ENCODE assay signal across 6 cellular contexts in the genomic region with DNA sequence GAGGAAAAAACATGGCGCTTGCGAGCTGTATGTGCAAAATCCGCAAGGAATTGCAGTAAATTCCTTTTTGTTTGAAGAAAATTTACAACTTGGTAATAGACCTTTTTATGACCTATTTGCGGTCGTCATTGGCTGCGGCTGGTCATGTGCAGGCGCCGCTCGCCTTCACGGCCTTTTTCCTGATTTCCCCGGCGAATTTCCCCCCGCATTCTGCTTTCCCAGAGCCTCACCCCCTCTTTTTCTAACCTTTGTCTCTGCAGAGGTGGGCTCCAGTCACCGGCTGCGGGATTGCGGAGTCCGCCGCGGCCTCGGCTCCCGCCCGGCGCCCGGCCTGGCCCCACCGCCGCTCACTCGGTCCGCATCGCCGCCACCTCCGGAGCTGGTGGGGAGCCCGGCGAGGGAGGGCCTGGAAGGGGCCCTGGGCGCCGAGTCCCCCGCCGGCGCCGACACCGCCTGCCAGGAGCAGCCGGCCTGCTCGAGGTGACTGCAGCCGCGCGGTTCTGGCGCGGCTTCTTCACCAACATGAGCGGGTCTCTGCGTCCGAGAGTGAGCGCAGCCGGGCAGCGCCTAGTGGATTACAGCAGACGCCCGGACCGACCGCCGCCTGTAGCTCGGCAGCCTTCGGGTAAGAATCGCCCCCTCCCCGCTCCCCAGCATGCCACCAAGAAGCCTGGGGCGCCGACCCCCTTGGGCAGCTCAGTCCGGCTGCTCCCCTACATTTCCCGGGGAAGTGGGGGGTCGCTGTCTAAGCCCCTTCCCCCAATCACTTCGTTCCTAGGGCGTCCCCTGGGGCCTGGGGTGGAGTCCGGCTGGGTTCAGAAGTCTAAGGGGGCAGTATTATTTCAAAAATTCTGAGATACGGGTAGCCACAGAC. TPM values are rescaled to one million over a fixed set of nuclear protein-coding genes. Genes with fewer than 3 reads are reported as not detected.
DNase-seq lines count a peak whose midpoint lies in the region; ATAC-seq and TF ChIP-seq lines count a peak whose summit lies in the region.

No MANE protein-coding gene starts in this region.

- H3K4me1 ChIP-seq in cardiac muscle cell (ENCODE audit: low read depth) (no peaks in the 10 kb centered on the region), right atrium auricular region (peaks cover 0 to 27% of the 10 kb centered on the region in 2 donors)

- peak; percentile 25 to 59 for DNase-seq in cardiac muscle cell (ENCODE audit: low read depth in 1 of 2, low spot score in 1 of 2)
- no peak for DNase-seq in Right ventricle myocardium inferior (ENCODE audit: missing footprints)
- DNase-seq in right atrium auricular region (ENCODE audit: low spot score) = no peak
- DNase-seq in ureter (ENCODE audit: low spot score) = peak; percentile 51
- DNase-seq in D341Med (ENCODE audit: low spot score) = no peak

- H3K27ac ChIP-seq in cardiac muscle cell (no peak overlapping the region), right atrium auricular region (peak overlapping the region; percentile 54 to 69)

- ATAC-seq in Right ventricle myocardium inferior (no peak), HG03025 (IDR thresholded peaks at IDR 0.05; ENCODE audit: low FRiP score, unreplicated experiment) (no peak)

- H3K9me3 ChIP-seq in cardiac muscle cell (ENCODE audit: low read depth) (no peaks in the 10 kb centered on the region), right atrium auricular region (no peaks in the 10 kb centered on the region)

- H3K36me3 ChIP-seq in cardiac muscle cell = no peaks in the 10 kb centered on the region
- H3K36me3 ChIP-seq in right atrium auricular region = no peaks in the 10 kb centered on the region

- intact Hi-C loops in Right ventricle myocardium inferior (cut with DNase I) = no loop called here

- H3K27me3 ChIP-seq in cardiac muscle cell = peaks cover 100% of the 10 kb centered on the region
- H3K27me3 ChIP-seq in right atrium auricular region = peaks cover 35 to 56% of the 10 kb centered on the region in 2 donors

- no peak for TF ChIP-seq CTCF in cardiac muscle cell (IDR thresholded peaks at IDR 0.05; ENCODE audit: low read depth, low read length)
- TF ChIP-seq CTCF in right atrium auricular region (IDR thresholded peaks at IDR 0.05) = no peak

- H3K4me3 ChIP-seq in cardiac muscle cell = peak overlapping the region; percentile 27
- peak overlapping the region; percentile 40 to 56 for H3K4me3 ChIP-seq in right atrium auricular region

RNA-seq across cellular contexts. Expression of a gene that starts 7.1 kb away (rescaled TPM):
- total RNA-seq in cardiac muscle cell (not detected in 2 replicates), Right ventricle myocardium inferior (0.16 TPM), right atrium auricular region (1 to 10 TPM in 1 of 2 donors, under 1 TPM in 1; 0.55 to 1.1 TPM), ureter (41.7 TPM)
- not detected in 2 replicates for polyA plus RNA-seq in cardiac muscle cell

RNA-seq across cellular contexts. Expression of a gene that starts 14.1 kb away (rescaled TPM):
- not detected in 2 replicates for total RNA-seq in cardiac muscle cell
- polyA plus RNA-seq in cardiac muscle cell = not detected in 2 replicates
- total RNA-seq in Right ventricle myocardium inferior = not detected
- under 1 TPM in 1 of 2 donors, not detected in 1; 0.44 TPM for total RNA-seq in right atrium auricular region
- total RNA-seq in ureter = 19.8 TPM

RNA-seq across cellular contexts. Expression of a gene that starts 14.7 kb away (rescaled TPM):
- total RNA-seq in cardiac muscle cell = not detected in 2 replicates
- not detected in 2 replicates for polyA plus RNA-seq in cardiac muscle cell
- not detected for total RNA-seq in Right ventricle myocardium inferior
- total RNA-seq in right atrium auricular region = under 1 TPM in 1 of 2 donors, not detected in 1; 0.52 TPM
- total RNA-seq in ureter = 22.4 TPM

RNA-seq across cellular contexts. Expression of a gene that starts 20.0 kb away (rescaled TPM):
- total RNA-seq in cardiac muscle cell (not detected in 2 replicates), Right ventricle myocardium inferior (not detected), right atrium auricular region (not detected), ureter (4.4 TPM)
- not detected in 2 replicates for polyA plus RNA-seq in cardiac muscle cell

RNA-seq across cellular contexts. Expression of a gene that starts 20.5 kb away (rescaled TPM):
- total RNA-seq in cardiac muscle cell = 0.12 TPM in 1 of 2 replicates, not detected in the other
- polyA plus RNA-seq in cardiac muscle cell = not detected in 2 replicates
- 0.30 TPM for total RNA-seq in Right ventricle myocardium inferior
- not detected for total RNA-seq in right atrium auricular region
- total RNA-seq in ureter = 28.2 TPM

Comparison
In these comparisons a context has a peak if more than half of its experiments do, and no peak if none do; other contexts are left out.
1. DNase-seq: peak in cardiac muscle cell (2 of 2) and ureter (single experiment); none in Right ventricle myocardium inferior (single experiment), right atrium auricular region (single experiment) and D341Med (single experiment).
2. RNA of a gene that starts 7.1 kb away (total RNA-seq): 41.7 TPM in ureter (single experiment); 0.55 to 1.1 TPM in right atrium auricular region, 0.16 TPM in Right ventricle myocardium inferior (single experiment) and not detected in cardiac muscle cell; every median in the first group is over 10 times any median in the second.
3. RNA of a gene that starts 14.1 kb away (total RNA-seq): 19.8 TPM in ureter (single experiment); 0.44 TPM in right atrium auricular region, not detected in Right ventricle myocardium inferior (single experiment) and not detected in cardiac muscle cell; every median in the first group is over 10 times any median in the second.
4. RNA of a gene that starts 14.7 kb away (total RNA-seq): 22.4 TPM in ureter (single experiment); 0.52 TPM in right atrium auricular region, not detected in Right ventricle myocardium inferior (single experiment) and not detected in cardiac muscle cell; every median in the first group is over 10 times any median in the second.